1 cellular context compared by ENCODE assay signal in the genomic region with DNA sequence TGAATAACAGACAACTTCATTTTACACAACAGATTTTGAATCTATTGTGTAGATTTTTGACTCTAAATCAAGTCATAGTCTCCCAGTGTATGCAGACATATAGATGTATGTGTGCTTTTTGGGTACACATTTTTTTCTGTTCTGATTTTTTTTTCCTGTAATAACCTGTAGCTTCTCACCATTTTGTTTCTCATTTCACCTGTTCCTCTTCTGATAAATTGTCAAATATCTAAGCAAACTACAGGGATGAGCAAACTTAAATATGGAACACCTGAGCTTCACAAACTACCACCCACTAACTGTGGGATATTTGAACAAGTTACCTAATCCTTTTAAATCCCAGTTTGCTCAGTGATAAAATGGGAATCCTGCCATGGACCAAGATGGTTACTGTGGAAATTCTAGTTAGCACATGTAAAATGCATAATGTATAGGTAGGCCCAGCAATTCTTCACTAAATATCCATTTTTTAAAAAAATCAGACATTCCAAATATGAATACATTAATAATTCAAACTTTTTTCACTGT.
TF ChIP-seq lines count a peak whose summit lies in the region.

No MANE protein-coding gene starts in this region.

TF ChIP-seq in HEK293, 187 proteins besides CTCF, POLR2A, EP300 and RAD21:
- no peak for TF ChIP-seq ZNF324 (tag by site-specific recombination; IDR thresholded peaks at IDR 0.05)
- peak; percentile 52 for TF ChIP-seq SCRT2 (tag by site-specific recombination; IDR thresholded peaks at IDR 0.05)
- peak; percentile 55; the same call in 1 of the 2 replicates for TF ChIP-seq SCRT1 (tag by site-specific recombination; IDR thresholded peaks at IDR 0.05; ENCODE audit: borderline replicate concordance)
